Comparison of ENCODE assay signal across 1 cellular context in genomic region chr11:22780914-22781593, GRCh38.
TF ChIP-seq lines count a peak whose summit lies in the region.

No MANE protein-coding gene starts in this region.

TF ChIP-seq in GM12878, 131 proteins besides CTCF, POLR2A, EP300 and RAD21 (continued from another document and continues in another):
- TF ChIP-seq BCL3 (IDR thresholded peaks at IDR 0.05; ENCODE audit: borderline replicate concordance, insufficient read depth, low read depth, low read length, poor library complexity, severe bottlenecking) (no peak), NKRF (conservative IDR thresholded peaks at IDR 0.05) (no peak), RELB (IDR thresholded peaks at IDR 0.05; ENCODE audit: low read depth) (no peak), REST (IDR thresholded peaks at IDR 0.05; ENCODE audit: low read depth, low read length) (no peak), POLR2AphosphoS5 (IDR thresholded peaks at IDR 0.05; ENCODE audit: low read length) (no peak), RB1 (IDR thresholded peaks at IDR 0.05; ENCODE audit: borderline replicate concordance) (no peak), ZNF687 (IDR thresholded peaks at IDR 0.05) (peak; percentile 42; the same call in 1 of the 2 replicates), MTA2 (IDR thresholded peaks at IDR 0.05; ENCODE audit: low read depth) (peak; percentile 80), SKIL (IDR thresholded peaks at IDR 0.05; ENCODE audit: low read depth, poor library complexity, severe bottlenecking) (no peak), BCL11A (IDR thresholded peaks at IDR 0.05; ENCODE audit: low read depth, low read length) (no peak), SREBF2 (IDR thresholded peaks at IDR 0.05; ENCODE audit: low read length) (no peak), FOS (IDR thresholded peaks at IDR 0.05; ENCODE audit: borderline replicate concordance, extremely low read depth, insufficient read length) (no peak), BACH1 (IDR thresholded peaks at IDR 0.05; ENCODE audit: borderline replicate concordance) (no peak), YY1 (IDR thresholded peaks at IDR 0.05; ENCODE audit: low read depth, low read length) (no peak), RBBP5 (conservative IDR thresholded peaks at IDR 0.05) (no peak), SMAD5 (IDR thresholded peaks at IDR 0.05; ENCODE audit: low read depth) (no peak), CHD2 (IDR thresholded peaks at IDR 0.05; ENCODE audit: borderline replicate concordance, low read depth, low read length) (no peak), EED (IDR thresholded peaks at IDR 0.05; ENCODE audit: low read depth) (no peak), FOXK2 (IDR thresholded peaks at IDR 0.05) (no peak), SIN3A (IDR thresholded peaks at IDR 0.05; ENCODE audit: low read depth, low read length) (no peak), PBX3 (IDR thresholded peaks at IDR 0.05; ENCODE audit: insufficient replicate concordance, low read depth, low read length) (peak; percentile 72), TBL1XR1 (IDR thresholded peaks at IDR 0.05; ENCODE audit: low read depth, low read length) (no peak), ZNF207 (IDR thresholded peaks at IDR 0.05; ENCODE audit: borderline replicate concordance) (no peak), SRF (IDR thresholded peaks at IDR 0.05; ENCODE audit: low read depth in 2 of 2, low read length in 2 of 2) (no peak), PKNOX1 (IDR thresholded peaks at IDR 0.05) (peak; percentile 95), SUPT20H (IDR thresholded peaks at IDR 0.05; ENCODE audit: borderline replicate concordance, control insufficient read depth, low read depth, low read length) (no peak), JUND (IDR thresholded peaks at IDR 0.05; ENCODE audit: low read depth, low read length) (no peak), KLF5 (IDR thresholded peaks at IDR 0.05; ENCODE audit: partially characterized antibody) (no peak), SMAD1 (IDR thresholded peaks at IDR 0.05; ENCODE audit: low read depth, partially characterized antibody) (no peak), E4F1 (IDR thresholded peaks at IDR 0.05; ENCODE audit: borderline replicate concordance, partially characterized antibody) (peak; percentile 38), CBX3 (IDR thresholded peaks at IDR 0.05; ENCODE audit: borderline replicate concordance, low read depth) (no peak), NR2F1 (conservative IDR thresholded peaks at IDR 0.05) (peak; percentile 55), TAF1 (IDR thresholded peaks at IDR 0.05; ENCODE audit: borderline replicate concordance, low read depth, low read length) (no peak), ZNF217 (IDR thresholded peaks at IDR 0.05) (no peak), KDM1A (IDR thresholded peaks at IDR 0.05; ENCODE audit: borderline replicate concordance) (no peak), RUNX3 (IDR thresholded peaks at IDR 0.05; ENCODE audit: low read length) (peak; percentile 47; the same call in 1 of the 2 replicates)
